8 cellular contexts compared by ENCODE assay signal in genomic region chrX:154097597-154098541, GRCh38. TPM values are rescaled to one million over a fixed set of nuclear protein-coding genes. Genes with fewer than 3 reads are reported as not detected.
DNase-seq lines count a peak whose midpoint lies in the region; ATAC-seq and TF ChIP-seq lines count a peak whose summit lies in the region.

Gene MECP2 (minus strand): TSS chrX:154097717.

- TF ChIP-seq EP300 in neural cell (conservative IDR thresholded peaks at IDR 0.05; ENCODE audit: poor library complexity, severe bottlenecking): no peak

- H3T11ph ChIP-seq in H9 (ENCODE audit: low read length): no peak within 1 kb of the TSS

- no peak for TF ChIP-seq RAD21 in neural cell (conservative IDR thresholded peaks at IDR 0.05)

- H3K79me2 ChIP-seq in H9 (ENCODE audit: insufficient read depth, low read length) (peaks cover 15% of the 10 kb centered on the region), neural cell (replicated peaks; ENCODE audit: insufficient read depth, low read length) (peaks cover 33% of the 10 kb centered on the region)

- H3K4me3 Mint-ChIP-seq in H9: peak within 1 kb of the TSS; percentile 70 to 87
- H3K4me3 Mint-ChIP-seq in stimulated activated naive CD8-positive, alpha-beta T cell treated with anti-CD3 and anti-CD28 coated beads, Interleukin-15, amount 100 ng/mL, for 72 hours: peak within 1 kb of the TSS; percentile 95 to 98

- H2BK20ac ChIP-seq in H9 (ENCODE audit: low read depth, low read length, poor library complexity, severe bottlenecking): no peak within 1 kb of the TSS

- H4K8ac ChIP-seq in H9 (replicated peaks; ENCODE audit: insufficient read length, low read depth, low read length): no peak within 1 kb of the TSS

- H3K14ac ChIP-seq in H9 (ENCODE audit: insufficient read depth, low read length): peak within 1 kb of the TSS; percentile 88

- H3K4me1 Mint-ChIP-seq in H9: peaks cover 33 to 35% of the 10 kb centered on the region in 2 experiments
- peaks cover 52% of the 10 kb centered on the region for H3K4me1 Mint-ChIP-seq in stimulated activated naive CD8-positive, alpha-beta T cell treated with anti-CD3 and anti-CD28 coated beads, Interleukin-15, amount 100 ng/mL, for 72 hours

- no peak within 1 kb of the TSS for H2AK5ac ChIP-seq in H9 (ENCODE audit: insufficient read length, low read length)

- no peak within 1 kb of the TSS for H3K18ac ChIP-seq in H9 (ENCODE audit: insufficient read length, low read depth, low read length)

- H3K36me3 Mint-ChIP-seq in H9 (ENCODE audit: insufficient read depth in 1 of 3, low read depth in 3 of 3): peaks cover 0 to 5% (median 2%) of the 10 kb centered on the region in 3 experiments; a peak in 5 of 7 replicates

- H3K9ac ChIP-seq in H9 (ENCODE audit: extremely low read depth, insufficient read length, low read length) (peak within 1 kb of the TSS; percentile 47), neural cell (ENCODE audit: low read length) (peak within 1 kb of the TSS; percentile 74)

- TF ChIP-seq CTCF in H9 (conservative IDR thresholded peaks at IDR 0.05) (no peak), fibroblast of villous mesenchyme (IDR thresholded peaks at IDR 0.05; ENCODE audit: insufficient read depth, low read depth, low read length) (no peak), neural cell (IDR thresholded peaks at IDR 0.05; ENCODE audit: poor library complexity, severe bottlenecking) (no peak)

- H3K27ac ChIP-seq in H9 (ENCODE audit: insufficient read length, low read depth, low read length) (no peak within 1 kb of the TSS), neural cell (ENCODE audit: low read length) (peak within 1 kb of the TSS; percentile 85)

- H2BK5ac ChIP-seq in H9 (ENCODE audit: insufficient read length, low read length): no peak within 1 kb of the TSS

- no peak within 1 kb of the TSS for H2BK15ac ChIP-seq in H9 (ENCODE audit: low read depth, low read length)

- H3F3A ChIP-seq in neural cell (ENCODE audit: insufficient read depth, low read length, poor library complexity, severe bottlenecking): no peaks in the 10 kb centered on the region

- H3K4me2 ChIP-seq in H9 (ENCODE audit: insufficient read depth, insufficient read length, low read length) (peak within 1 kb of the TSS; percentile 70), neural cell (ENCODE audit: low read length) (peak within 1 kb of the TSS; percentile 73)

- peaks cover 29% of the 10 kb centered on the region for H3K9me3 ChIP-seq in H9 (ENCODE audit: control insufficient read depth, low read depth, low read length)
- H3K9me3 ChIP-seq in MG63: no peaks in the 10 kb centered on the region
- no peaks in the 10 kb centered on the region for H3K9me3 ChIP-seq in neural cell (ENCODE audit: low read length)

- no peaks in the 10 kb centered on the region for H3K9me2 ChIP-seq in neural cell (ENCODE audit: insufficient read depth, low read length)

- no peak within 1 kb of the TSS for H2BK120ac ChIP-seq in H9 (ENCODE audit: low read depth, low read length, poor library complexity, severe bottlenecking)

- H4K20me1 ChIP-seq in H9 (ENCODE audit: control insufficient read depth, insufficient read depth, insufficient read length) (no peaks in the 10 kb centered on the region), neural cell (ENCODE audit: insufficient read depth) (no peaks in the 10 kb centered on the region)

- H3K79me1 ChIP-seq in H9 (ENCODE audit: insufficient read depth, low read depth, low read length, poor library complexity, severe bottlenecking): no peaks in the 10 kb centered on the region

- H4K91ac ChIP-seq in H9 (ENCODE audit: insufficient read length, low read depth, low read length): no peak within 1 kb of the TSS

- H3K4ac ChIP-seq in H9 (ENCODE audit: low read depth, low read length): no peak within 1 kb of the TSS

- no peak within 1 kb of the TSS for H4K5ac ChIP-seq in H9 (ENCODE audit: insufficient read length, low read depth, low read length)

- no peaks in the 10 kb centered on the region for H3K27me3 ChIP-seq in H9 (ENCODE audit: insufficient read depth, low read length)
- no peaks in the 10 kb centered on the region for H3K27me3 ChIP-seq in MG63
- H3K27me3 ChIP-seq in neural cell (ENCODE audit: insufficient read depth, low read depth, low read length): no peaks in the 10 kb centered on the region

- WGBS in H9 (ENCODE audit: extremely low coverage, insufficient read length, low lambda C conversion rate): no CpG with 5 or more reads among the region's 74 CpGs

- peak within 1 kb of the TSS in 1 of 3 experiments; percentile 90; a peak in 2 of 7 replicates for H3K27ac Mint-ChIP-seq in H9
- peak within 1 kb of the TSS; percentile 99 for H3K27ac Mint-ChIP-seq in stimulated activated naive CD8-positive, alpha-beta T cell treated with anti-CD3 and anti-CD28 coated beads, Interleukin-15, amount 100 ng/mL, for 72 hours

- H3K23ac ChIP-seq in H9 (ENCODE audit: insufficient read length, low read depth, low read length): no peak within 1 kb of the TSS

- H2AFZ ChIP-seq in H9 (ENCODE audit: low read length) (no peak within 1 kb of the TSS), neural cell (ENCODE audit: low read depth, low read length) (peak within 1 kb of the TSS; percentile 56)

- no peak within 1 kb of the TSS for H3K56ac ChIP-seq in H9 (ENCODE audit: insufficient read length, low read depth, low read length)

- H3K4me1 ChIP-seq in H9 (ENCODE audit: insufficient read depth, low read length): no peaks in the 10 kb centered on the region; the same call in 1 of the 2 replicates

- peaks cover 68 to 75% of the 10 kb centered on the region in 2 experiments for H3K9me3 Mint-ChIP-seq in H9
- no peaks in the 10 kb centered on the region for H3K9me3 Mint-ChIP-seq in stimulated activated naive CD8-positive, alpha-beta T cell treated with anti-CD3 and anti-CD28 coated beads, Interleukin-15, amount 100 ng/mL, for 72 hours

- ATAC-seq in stimulated activated naive CD8-positive, alpha-beta T cell treated with anti-CD3 and anti-CD28 coated beads, Interleukin-15, amount 100 ng/mL, for 72 hours: peak; percentile 90

- no peak within 1 kb of the TSS for H2BK12ac ChIP-seq in H9 (ENCODE audit: insufficient read length, low read depth, low read length)

- peaks cover 4% of the 10 kb centered on the region; the same call in 1 of the 2 replicates for H3K27me3 Mint-ChIP-seq in H9 (ENCODE audit: low read depth)
- no peaks in the 10 kb centered on the region for H3K27me3 Mint-ChIP-seq in stimulated activated naive CD8-positive, alpha-beta T cell treated with anti-CD3 and anti-CD28 coated beads, Interleukin-15, amount 100 ng/mL, for 72 hours

- peaks cover 11% of the 10 kb centered on the region for H3K23me2 ChIP-seq in H9 (ENCODE audit: insufficient read length, low read depth, low read length, poor library complexity, severe bottlenecking)

- DNase-seq in ELF-1 (ENCODE audit: low read depth, low spot score) (peak; percentile 99), H9 (peak; percentile 94), MG63 (peak; percentile 90), SIG-M5 (lab: John Stamatoyannopoulos, UW) (peak; percentile 31), activated gamma-delta T cell (lab: John Stamatoyannopoulos, UW) (peak; percentile 81), fibroblast of villous mesenchyme (ENCODE audit: low read depth) (peak; percentile 92)
- peak; percentile 88 to 90 for DNase-seq in stimulated activated naive CD8-positive, alpha-beta T cell treated with anti-CD3 and anti-CD28 coated beads, Interleukin-15, amount 100 ng/mL, for 72 hours

- H3K4me3 ChIP-seq in MG63: peak within 1 kb of the TSS; percentile 61
- peak within 1 kb of the TSS; percentile 74 for H3K4me3 ChIP-seq in fibroblast of villous mesenchyme (ENCODE audit: low read depth, low read length)
- peak within 1 kb of the TSS; percentile 76 for H3K4me3 ChIP-seq in neural cell (ENCODE audit: low read length)

- H3K36me3 ChIP-seq in MG63: no peaks in the 10 kb centered on the region
- H3K36me3 ChIP-seq in neural cell (ENCODE audit: insufficient read depth, low read length): no peaks in the 10 kb centered on the region

TF ChIP-seq in neural cell, 6 proteins besides CTCF, POLR2A, EP300 and RAD21:
- TF ChIP-seq REST (IDR thresholded peaks at IDR 0.05; ENCODE audit: borderline replicate concordance) (no peak), TAF1 (IDR thresholded peaks at IDR 0.05; ENCODE audit: low read depth) (no peak), SMC3 (conservative IDR thresholded peaks at IDR 0.05; ENCODE audit: poor library complexity) (no peak), POLR2AphosphoS5 (IDR thresholded peaks at IDR 0.05) (peak; percentile 50)

RNA-seq across cellular contexts. Expression of gene MECP2, which starts in this region (rescaled TPM):
- total RNA-seq in H9 (2021) (30.4 and 32.2 TPM in 2 replicates), fibroblast of villous mesenchyme (25.1 and 28.5 TPM in 2 replicates)
- total RNA-seq in MG63 (2014; rRNA removed; shearing (Covaris generic); ENCODE audit: low replicate concordance): 37.3 and 47.0 TPM in 2 replicates
- polyA plus RNA-seq in neural cell: 14.5 and 36.1 TPM in 2 replicates
- 63.3 and 74.4 TPM in 2 replicates for polyA minus RNA-seq in neural cell

Comparison
In these comparisons a context has a peak if more than half of its experiments do, and no peak if none do; other contexts are left out.
1. DNase-seq: peak in every context shown above with its lines; median percentile 99 in ELF-1; 94 in H9; 92 in fibroblast of villous mesenchyme; 90 in MG63; 89 in stimulated activated naive CD8-positive, alpha-beta T cell treated with anti-CD3 and anti-CD28 coated beads, Interleukin-15, amount 100 ng/mL, for 72 hours; 81 in activated gamma-delta T cell; 31 in SIG-M5.